13 cellular contexts compared by ENCODE assay signal in genomic region chr19:50450369-50451222, GRCh38. TPM values are rescaled to one million over a fixed set of nuclear protein-coding genes. Genes with fewer than 3 reads are reported as not detected.
"Had no signal": no experiment of that assay in that cellular context is flagged by ENCODE, and none has a peak within 500 bp of the region (broad histone marks: within the 10 kb centered on the region; RNA-seq: fewer than 3 reads in every experiment).

No MANE protein-coding gene starts in this region.

- H3K4me1 ChIP-seq: testis, upper lobe of right lung had no signal

- DNase-seq: activated CD4-positive, alpha-beta T cell treated with anti-CD3 and anti-CD28 coated beads, Interleukin-2, amount 50 U/mL, for 1 hour; activated effector memory CD4-positive, alpha-beta T cell treated with Interleukin-2 at 50 U/mL for 16 hours; activated T-cell treated with anti-CD3 and anti-CD28 coated beads for 4 hours; amygdala; erythroblast; kidney glomerular epithelial cell; retina; stimulated activated CD4-positive, alpha-beta T cell treated with anti-CD3 and anti-CD28 coated beads, Interleukin-15, amount 100 ng/mL, for 24 hours; stimulated activated CD4-positive, alpha-beta T cell treated with anti-CD3 and anti-CD28 coated beads, Interleukin-4, amount 100 ng/mL, for 24 hours; T-cell; testis; upper lobe of right lung had no signal

- ATAC-seq: T-cell, upper lobe of right lung had no signal

- H3K36me3 ChIP-seq: upper lobe of right lung had no signal

- H3K27ac ChIP-seq: testis, upper lobe of right lung had no signal

- H3K9me3 ChIP-seq: testis, upper lobe of right lung had no signal

- H3K4me3 ChIP-seq: testis, upper lobe of right lung had no signal

- H3K27me3 ChIP-seq: testis had no signal

RNA-seq across cellular contexts. Expression of gene SPIB, which starts 31.9 kb away (rescaled TPM):
- total RNA-seq: lower leg skin had no signal
